In the genomic region with DNA sequence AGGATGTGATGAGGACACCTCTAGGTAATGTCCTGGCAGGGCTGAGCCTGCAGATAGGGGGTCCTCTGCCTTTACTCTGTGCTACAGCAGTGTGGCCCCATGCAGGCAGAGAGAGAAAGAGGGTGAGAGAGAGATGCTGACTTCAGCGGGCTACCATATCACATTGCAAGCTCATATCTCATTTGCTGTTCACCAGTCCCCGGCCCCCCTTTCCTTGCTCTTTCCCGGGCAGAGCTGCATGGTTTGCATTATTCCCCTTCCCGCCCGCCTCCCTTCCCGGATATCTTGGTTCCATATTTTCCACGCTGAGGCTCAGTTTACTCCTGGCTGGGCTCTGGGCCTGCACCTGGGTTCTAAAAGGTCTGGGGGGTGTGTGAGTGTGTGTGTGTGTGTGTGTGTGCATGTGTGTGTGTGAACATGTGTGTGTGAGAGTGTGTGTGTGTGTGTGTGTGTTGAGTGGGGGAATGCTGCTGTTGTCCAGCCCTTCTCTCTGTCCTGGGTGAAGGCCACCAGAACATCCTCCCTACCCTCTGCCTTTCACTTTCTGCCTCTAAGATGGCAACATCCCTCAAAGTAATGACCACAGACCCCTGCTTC, we compare ENCODE assay signal across 31 cellular contexts.
DNase-seq lines count a peak whose midpoint lies in the region; ATAC-seq, FAIRE-seq and TF ChIP-seq lines count a peak whose summit lies in the region.
"Had no signal": no experiment of that assay in that cellular context is flagged by ENCODE, and none has a peak within 500 bp of the region (broad histone marks: within the 10 kb centered on the region; RNA-seq: fewer than 3 reads in every experiment).

No MANE protein-coding gene starts in this region.

- CTCF ChIA-PET in CD8-positive, alpha-beta T cell (lab: Charles Lee): no interaction called here

- H3K14ac ChIP-seq in neuronal stem cell (ENCODE audit: low read length): no peak overlapping the region

- H3K27me3 ChIP-seq in SJCRH30: no peaks in the 10 kb centered on the region
- H3K27me3 ChIP-seq in bronchial epithelial cell (ENCODE audit: control insufficient read depth, insufficient read depth, low read length): no peaks in the 10 kb centered on the region
- H3K27me3 ChIP-seq in neuronal stem cell (ENCODE audit: control insufficient read depth in 3 of 3, insufficient read depth in 3 of 3, low read depth in 1 of 3, low read length in 3 of 3): no peaks in the 10 kb centered on the region
- H3K27me3 ChIP-seq in CD8-positive, alpha-beta T cell (ENCODE audit: insufficient read depth, low read length): no peaks in the 10 kb centered on the region
- H3K27me3 ChIP-seq: SJSA1 had no signal

- no peak for TF ChIP-seq CTCF in bronchial epithelial cell (IDR thresholded peaks at IDR 0.05; ENCODE audit: insufficient read depth, low read length, severe bottlenecking)
- no peak for TF ChIP-seq CTCF in type B pancreatic cell (conservative IDR thresholded peaks at IDR 0.05)
- TF ChIP-seq CTCF in CD8-positive, alpha-beta T cell (IDR thresholded peaks at IDR 0.05): no peak

- H2BK12ac ChIP-seq in neuronal stem cell (ENCODE audit: low read length): no peak overlapping the region

- H3K36me3 ChIP-seq in SJCRH30: no peaks in the 10 kb centered on the region
- H3K36me3 ChIP-seq in bronchial epithelial cell (ENCODE audit: control insufficient read depth, insufficient read depth, low read length): no peaks in the 10 kb centered on the region
- no peaks in the 10 kb centered on the region for H3K36me3 ChIP-seq in neuronal stem cell (replicated peaks in 1 of 2; ENCODE audit: control insufficient read depth in 2 of 2, insufficient read depth in 2 of 2, low read length in 2 of 2)
- no peaks in the 10 kb centered on the region for H3K36me3 ChIP-seq in CD8-positive, alpha-beta T cell (ENCODE audit: insufficient read depth, low read length)
- H3K36me3 ChIP-seq: BLaER1 treated with 17β-estradiol and CSF1 and Interleukin-3, amounts not matched to agents 10 nM and 100 nM; SJSA1 had no signal

- WGBS in neuronal stem cell (ENCODE audit: extremely low coverage in 2 of 2, insufficient read length in 2 of 2, insufficient replicate concordance in 1 of 2), 2 donors: no CpG with 5 or more reads among the region's 7 CpGs

- peaks cover 23% of the 10 kb centered on the region for H3K4me1 Mint-ChIP-seq in type B pancreatic cell (ENCODE audit: unreplicated experiment)
- H3K4me1 Mint-ChIP-seq in CD8-positive, alpha-beta T cell (ENCODE audit: low read depth): no peaks in the 10 kb centered on the region
- H3K4me1 Mint-ChIP-seq: CD4-positive, alpha-beta memory T cell had no signal

- no peak overlapping the region for H3K18ac ChIP-seq in neuronal stem cell (ENCODE audit: low read length)

- intact Hi-C loops in CD8-positive, alpha-beta T cell (cut with DNase I, micrococcal nuclease): no loop called here

- H3K4me2 ChIP-seq in neuronal stem cell (ENCODE audit: insufficient read depth, low read length, poor library complexity, severe bottlenecking): no peak overlapping the region
- H3K4me2 ChIP-seq: A549, PC-9 had no signal

- no peak overlapping the region for H3K4ac ChIP-seq in neuronal stem cell (ENCODE audit: low read length)

- H3K36me3 Mint-ChIP-seq in type B pancreatic cell: no peaks in the 10 kb centered on the region
- H3K36me3 Mint-ChIP-seq in CD8-positive, alpha-beta T cell: no peaks in the 10 kb centered on the region
- H3K36me3 Mint-ChIP-seq: CD4-positive, alpha-beta memory T cell had no signal

- no peak overlapping the region for H3K4me3 ChIP-seq in SJCRH30
- no peak overlapping the region for H3K4me3 ChIP-seq in bronchial epithelial cell (ENCODE audit: low read depth, low read length)
- no peak overlapping the region for H3K4me3 ChIP-seq in neuronal stem cell (ENCODE audit: low read length in 2 of 2)
- H3K4me3 ChIP-seq in CD8-positive, alpha-beta T cell (ENCODE audit: low read depth, low read length): no peak overlapping the region
- H3K4me3 ChIP-seq: A549; BLaER1 treated with 17β-estradiol and CSF1 and Interleukin-3, amounts not matched to agents 10 nM and 100 nM; K562; PC-9; SJSA1 had no signal

- H3K9ac ChIP-seq in neuronal stem cell (ENCODE audit: low read depth, low read length, poor library complexity): no peak overlapping the region
- H3K9ac ChIP-seq: BLaER1 treated with 17β-estradiol and CSF1 and Interleukin-3, amounts not matched to agents 10 nM and 100 nM had no signal

- peak overlapping the region; percentile 28 for H3K4me3 Mint-ChIP-seq in type B pancreatic cell
- H3K4me3 Mint-ChIP-seq in CD8-positive, alpha-beta T cell: no peak overlapping the region
- H3K4me3 Mint-ChIP-seq: CD4-positive, alpha-beta memory T cell had no signal

- peaks cover 15% of the 10 kb centered on the region; the same call in 1 of the 2 replicates for H3K4me1 ChIP-seq in SJCRH30
- H3K4me1 ChIP-seq in neuronal stem cell (ENCODE audit: control insufficient read depth in 2 of 2, insufficient read depth in 1 of 2, low read depth in 1 of 2, low read length in 2 of 2): peaks cover 3 to 6% of the 10 kb centered on the region in 2 donors
- H3K4me1 ChIP-seq in CD8-positive, alpha-beta T cell (ENCODE audit: insufficient read depth, low read length): no peaks in the 10 kb centered on the region
- H3K4me1 ChIP-seq: A549, SJSA1 had no signal

- peak; percentile 50 for FAIRE-seq in bronchial epithelial cell (lab: Jason Lieb, UNC)
- FAIRE-seq: A549, GM12892, H54, HepG2, K562 had no signal

- DNase-seq in SJCRH30: peak; percentile 26 to 56
- DNase-seq in bronchial epithelial cell (ENCODE audit: low read depth): no peak
- DNase-seq in neuronal stem cell (ENCODE audit: low spot score): no peak
- no peak for DNase-seq in type B pancreatic cell (ENCODE audit: extremely low spot score, unreplicated experiment)
- no peak for DNase-seq in NCI-H1436 treated with DMSO at 0.1 percent for 48 hours (lab: John Stamatoyannopoulos, UW)
- no peak for DNase-seq in CD8-positive, alpha-beta T cell
- no peak for DNase-seq in activated CD4-positive, alpha-beta T cell treated with anti-CD3 and anti-CD28 coated beads, Interleukin-2, amount 50 U/mL, for 48 hours
- DNase-seq: AML-193; CD4-positive, alpha-beta memory T cell; DMS 273 treated with DMSO at 0.1 percent for 48 hours; DMS79; EL; GF-D8; MV-4-11; NCI-H1105; NCI-H146; NCI-H1930; NCI-H2107; NCI-H446 treated with DMSO at 0.1 percent for 48 hours; NCI-H526; NCI-H82; NK-92 treated with Interleukin-12 subunit alpha and Interleukin-12 subunit beta, amount 100 ng/mL, for 24 hours; PC-9 had no signal

- H2AFZ ChIP-seq in neuronal stem cell (ENCODE audit: low read length): peak overlapping the region; percentile 19
- H2AFZ ChIP-seq: PC-9 had no signal

- no peaks in the 10 kb centered on the region for H3K27me3 Mint-ChIP-seq in type B pancreatic cell
- H3K27me3 Mint-ChIP-seq in CD8-positive, alpha-beta T cell (ENCODE audit: low read depth): no peaks in the 10 kb centered on the region
- H3K27me3 Mint-ChIP-seq: CD4-positive, alpha-beta memory T cell had no signal

- H2BK120ac ChIP-seq in neuronal stem cell (ENCODE audit: low read depth, low read length): no peak overlapping the region

- no peaks in the 10 kb centered on the region for H3K9me3 Mint-ChIP-seq in type B pancreatic cell
- no peaks in the 10 kb centered on the region for H3K9me3 Mint-ChIP-seq in CD8-positive, alpha-beta T cell
- H3K9me3 Mint-ChIP-seq: CD4-positive, alpha-beta memory T cell had no signal

- H4K8ac ChIP-seq in neuronal stem cell (ENCODE audit: low read depth, low read length): no peak overlapping the region

- H3K9me3 ChIP-seq in SJCRH30 (replicated peaks) (no peaks in the 10 kb centered on the region), neuronal stem cell (replicated peaks in 1 of 2; ENCODE audit: control insufficient read depth in 2 of 2, insufficient read depth in 1 of 2, low read depth in 1 of 2, low read length in 2 of 2) (no peaks in the 10 kb centered on the region)
- no peaks in the 10 kb centered on the region for H3K9me3 ChIP-seq in CD8-positive, alpha-beta T cell (ENCODE audit: low read length)
- H3K9me3 ChIP-seq: A549; BLaER1 treated with 17β-estradiol and CSF1 and Interleukin-3, amounts not matched to agents 10 nM and 100 nM; SJSA1 had no signal

- H2BK5ac ChIP-seq in neuronal stem cell (ENCODE audit: low read length): no peak overlapping the region

- H3K27ac Mint-ChIP-seq in type B pancreatic cell: no peak overlapping the region
- no peak overlapping the region for H3K27ac Mint-ChIP-seq in CD8-positive, alpha-beta T cell

- no peak overlapping the region for H4K91ac ChIP-seq in neuronal stem cell (ENCODE audit: low read depth, low read length, poor library complexity)

- no peak for ATAC-seq in CD8-positive, alpha-beta T cell
- ATAC-seq: A549, HepG2, K562, Right ventricle myocardium inferior had no signal

- H3K27ac ChIP-seq in SJCRH30 (no peak overlapping the region), neuronal stem cell (replicated peaks; ENCODE audit: low read length) (no peak overlapping the region)
- no peak overlapping the region for H3K27ac ChIP-seq in CD8-positive, alpha-beta T cell (ENCODE audit: low read depth, low read length)
- H3K27ac ChIP-seq: A549; BLaER1 treated with 17β-estradiol and CSF1 and Interleukin-3, amounts not matched to agents 10 nM and 100 nM; PC-9; SJSA1 had no signal

- H3K79me1 ChIP-seq in neuronal stem cell (ENCODE audit: low read depth, low read length): no peaks in the 10 kb centered on the region

- H3K23ac ChIP-seq in neuronal stem cell (ENCODE audit: low read depth, low read length, poor library complexity): no peak overlapping the region

- H2AK5ac ChIP-seq in neuronal stem cell (ENCODE audit: low read depth, low read length): no peak overlapping the region

- H2BK15ac ChIP-seq in neuronal stem cell (ENCODE audit: low read length): no peak overlapping the region

- POLR2A ChIA-PET in CD8-positive, alpha-beta T cell (lab: Charles Lee): no interaction called here

Comparison
In these comparisons a context has a peak if more than half of its experiments do, and no peak if none do; other contexts are left out.
1. DNase-seq: peak in SJCRH30 (2 of 2); none in bronchial epithelial cell (single experiment), neuronal stem cell (single experiment), type B pancreatic cell (single experiment), NCI-H1436 treated with DMSO at 0.1 percent for 48 hours (single experiment), CD8-positive, alpha-beta T cell (0 of 7) and activated CD4-positive, alpha-beta T cell treated with anti-CD3 and anti-CD28 coated beads, Interleukin-2, amount 50 U/mL, for 48 hours (0 of 2).